9 cellular contexts compared by ENCODE assay signal in genomic region chr1:2212167-2212541, GRCh38. TPM values are rescaled to one million over a fixed set of nuclear protein-coding genes. Genes with fewer than 3 reads are reported as not detected.
DNase-seq lines count a peak whose midpoint lies in the region; ATAC-seq, FAIRE-seq and TF ChIP-seq lines count a peak whose summit lies in the region.
"Had no signal": no experiment of that assay in that cellular context is flagged by ENCODE, and none has a peak within 500 bp of the region (broad histone marks: within the 10 kb centered on the region; RNA-seq: fewer than 3 reads in every experiment).

No MANE protein-coding gene starts in this region.

- H3K9me3 Mint-ChIP-seq in neural crest cell, result no peaks in the 10 kb centered on the region

- H3K4me3 Mint-ChIP-seq in neural crest cell, result no peak overlapping the region

- no peaks in the 10 kb centered on the region for H3K27me3 Mint-ChIP-seq in neural crest cell (ENCODE audit: low read depth)

- H3K36me3 Mint-ChIP-seq in neural crest cell (ENCODE audit: low read depth), result no peaks in the 10 kb centered on the region

- 7% methylated on average over 3 of the region's 15 CpGs for WGBS in esophagus muscularis mucosa
- 19 to 25% methylated on average over 15 of the region's 15 CpGs for WGBS in aorta, 2 donors

- H3K4me3 ChIP-seq in esophagus muscularis mucosa (peak overlapping the region; percentile 42 to 48 (median 48)), aorta (ENCODE audit: low read length in 2 of 2) (no peak overlapping the region)

- DNase-seq in Right ventricle myocardium superior (no peak), left ventricle myocardium superior (no peak), esophagus muscularis mucosa (ENCODE audit: extremely low spot score) (no peak), neural crest cell (ENCODE audit: low read depth, low spot score) (no peak), aorta (peak in 1 of 2 donors; percentile 61), NCI-H526 (lab: John Stamatoyannopoulos, UW) (no peak), D721Med (ENCODE audit: insufficient read length, low spot score) (no peak), HuH-7.5 (ENCODE audit: low spot score) (no peak)

- no peak for TF ChIP-seq CTCF in esophagus muscularis mucosa (IDR thresholded peaks at IDR 0.05)
- TF ChIP-seq CTCF in neural crest cell (conservative IDR thresholded peaks at IDR 0.05), result no peak
- no peak for TF ChIP-seq CTCF in D721Med (IDR thresholded peaks at IDR 0.05; ENCODE audit: insufficient read depth, missing control alignments)

- TF ChIP-seq POLR2A in esophagus muscularis mucosa (IDR thresholded peaks at IDR 0.05; ENCODE audit: low read depth), result no peak

- H3K4me1 ChIP-seq in esophagus muscularis mucosa, result peaks cover 62 to 79% (median 77%) of the 10 kb centered on the region in 4 donors
- peaks cover 0 to 2% of the 10 kb centered on the region in 2 donors for H3K4me1 ChIP-seq in aorta (ENCODE audit: control insufficient read depth in 1 of 2, insufficient read depth in 2 of 2, low read length in 2 of 2)

- peak overlapping the region; percentile 98 for H3K27ac Mint-ChIP-seq in neural crest cell (ENCODE audit: unreplicated experiment)

- H3K9me3 ChIP-seq in esophagus muscularis mucosa, result no peaks in the 10 kb centered on the region
- no peaks in the 10 kb centered on the region for H3K9me3 ChIP-seq in aorta (ENCODE audit: control insufficient read depth, low read length)

- peak; percentile 1 for ATAC-seq in Right ventricle myocardium superior (ENCODE audit: poor library complexity)
- no peak for ATAC-seq in left ventricle myocardium superior
- ATAC-seq in aorta (ENCODE audit: low FRiP score), result no peak

- TF ChIP-seq EP300 in esophagus muscularis mucosa (IDR thresholded peaks at IDR 0.05), result no peak

- peaks cover 6% of the 10 kb centered on the region for H3K4me1 Mint-ChIP-seq in neural crest cell

- peak overlapping the region; percentile 95 to 99 (median 98) for H3K27ac ChIP-seq in esophagus muscularis mucosa (replicated peaks in 1 of 4)
- H3K27ac ChIP-seq in aorta (ENCODE audit: low read depth in 1 of 2, low read length in 2 of 2), result peak overlapping the region; percentile 94 to 98

- no peak for FAIRE-seq in D721Med (lab: Jason Lieb, UNC)
- FAIRE-seq: GM18507 had no signal

- H3K27me3 ChIP-seq in esophagus muscularis mucosa (no peaks in the 10 kb centered on the region), aorta (ENCODE audit: control insufficient read depth in 1 of 2, insufficient read depth in 2 of 2, low read length in 1 of 2) (no peaks in the 10 kb centered on the region)

- intact Hi-C loops in Right ventricle myocardium superior (cut with DNase I) (no loop called here), left ventricle myocardium superior (cut with micrococcal nuclease) (no loop called here), esophagus muscularis mucosa (cut with DNase I) (no loop called here), aorta (cut with DNase I) (loop anchor here in 1 of 2 donors (2.0 kb wide), 1 partner anchor 15 kb away; no protein-coding TSS in a partner anchor)

- H3K36me3 ChIP-seq in esophagus muscularis mucosa, result no peaks in the 10 kb centered on the region
- H3K36me3 ChIP-seq in aorta (ENCODE audit: control insufficient read depth in 1 of 2, insufficient read depth in 2 of 2, low read length in 1 of 2), result no peaks in the 10 kb centered on the region

RNA-seq across cellular contexts. Expression of gene SKI, which starts 16.0 kb away (rescaled TPM):
- total RNA-seq in Right ventricle myocardium superior (35.1 TPM), left ventricle myocardium superior (35.3 TPM), esophagus muscularis mucosa (100 to 1,000 TPM in 2 of 4 donors, 10 to 100 TPM in 2; 70.1 to 190 (median 124) TPM), neural crest cell (58.9 and 62.0 TPM in 2 replicates), aorta (100 to 1,000 TPM; 114 to 129 TPM)
- polyA plus RNA-seq in aorta, result 10 to 100 TPM; 20.7 to 34.7 TPM

RNA-seq across cellular contexts. Expression of gene FAAP20, which starts 17.6 kb away (rescaled TPM):
- total RNA-seq in Right ventricle myocardium superior (38.7 TPM), left ventricle myocardium superior (38.4 TPM), esophagus muscularis mucosa (10 to 100 TPM; 37.9 to 81.7 (median 55.7) TPM), neural crest cell (80.9 and 93.7 TPM in 2 replicates), aorta (10 to 100 TPM; 49.0 to 59.9 TPM)
- 100 to 1,000 TPM in 1 of 2 donors, 10 to 100 TPM in 1; 61.2 to 124 TPM for polyA plus RNA-seq in aorta

Comparison
In these comparisons a context has a peak if more than half of its experiments do, and no peak if none do; other contexts are left out.
1. H3K4me3 ChIP-seq: peak in esophagus muscularis mucosa (4 of 4); none in aorta (0 of 2).